Comparison of ENCODE assay signal across 23 cellular contexts in genomic region chr1:40926441-40926840, GRCh38. TPM values are rescaled to one million over a fixed set of nuclear protein-coding genes. Genes with fewer than 3 reads are reported as not detected.
DNase-seq lines count a peak whose midpoint lies in the region; ATAC-seq and TF ChIP-seq lines count a peak whose summit lies in the region.
"Had no signal": no experiment of that assay in that cellular context is flagged by ENCODE, and none has a peak within 500 bp of the region (broad histone marks: within the 10 kb centered on the region; RNA-seq: fewer than 3 reads in every experiment).

No MANE protein-coding gene starts in this region.

- no peaks in the 10 kb centered on the region for H3K9me3 Mint-ChIP-seq in MCF 10A (ENCODE audit: unreplicated experiment)
- no peaks in the 10 kb centered on the region for H3K9me3 Mint-ChIP-seq in activated T-cell treated with anti-CD3 and anti-CD28 coated beads, Interleukin-2, amount 50 U/mL, for 4 hours
- H3K9me3 Mint-ChIP-seq: memory B cell; naive B cell; T-helper 2 cell treated with Interferon-gamma antibody and Interleukin-4, amounts not matched to agents 5 μg/mL and 100 μg/mL, for 36 hours had no signal

- no peaks in the 10 kb centered on the region for H3K27me3 Mint-ChIP-seq in MCF 10A (ENCODE audit: insufficient read depth, unreplicated experiment)
- peaks cover 2% of the 10 kb centered on the region for H3K27me3 Mint-ChIP-seq in activated T-cell treated with anti-CD3 and anti-CD28 coated beads, Interleukin-2, amount 50 U/mL, for 4 hours (ENCODE audit: low read depth)

- ATAC-seq in activated T-cell treated with anti-CD3 and anti-CD28 coated beads, Interleukin-2, amount 50 U/mL, for 4 hours = no peak
- no peak for ATAC-seq in GM21619 (IDR thresholded peaks at IDR 0.05; ENCODE audit: unreplicated experiment)
- ATAC-seq in activated CD4-positive, CD25-positive, alpha-beta regulatory T cell treated with anti-CD3 and anti-CD28 coated beads, Interleukin-2, amount 50 U/mL, for 24 hours = no peak
- ATAC-seq: right cardiac atrium, upper lobe of right lung had no signal

- no peaks in the 10 kb centered on the region for H3K36me3 ChIP-seq in breast epithelium
- H3K36me3 ChIP-seq: adrenal gland, upper lobe of right lung had no signal

- TF ChIP-seq POLR2A in breast epithelium (IDR thresholded peaks at IDR 0.05) = no peak

- H3K4me3 Mint-ChIP-seq in MCF 10A (ENCODE audit: unreplicated experiment) = no peak overlapping the region
- no peak overlapping the region for H3K4me3 Mint-ChIP-seq in activated T-cell treated with anti-CD3 and anti-CD28 coated beads, Interleukin-2, amount 50 U/mL, for 4 hours
- H3K4me3 Mint-ChIP-seq: memory B cell; naive B cell; T-helper 2 cell treated with Interferon-gamma antibody and Interleukin-4, amounts not matched to agents 5 μg/mL and 100 μg/mL, for 36 hours had no signal

- H3K27me3 ChIP-seq in breast epithelium = no peaks in the 10 kb centered on the region
- H3K27me3 ChIP-seq: adrenal gland, upper lobe of right lung had no signal

- no peaks in the 10 kb centered on the region for H3K36me3 Mint-ChIP-seq in MCF 10A (ENCODE audit: insufficient read depth, unreplicated experiment)
- no peaks in the 10 kb centered on the region for H3K36me3 Mint-ChIP-seq in activated T-cell treated with anti-CD3 and anti-CD28 coated beads, Interleukin-2, amount 50 U/mL, for 4 hours (ENCODE audit: insufficient read depth)
- H3K36me3 Mint-ChIP-seq: memory B cell, naive B cell had no signal

- CTCF ChIA-PET in MCF 10A (lab: Yijun Ruan, JAX) = interaction anchor here (0.6 to 2.5 kb wide), 5 partner anchors 12 to 441 kb away, joined by 3 to 15 read pairs (median 3); no protein-coding TSS in a partner anchor

- DNase-seq in breast epithelium (ENCODE audit: low spot score in 2 of 2) (no peak), MCF 10A (ENCODE audit: unreplicated experiment) (no peak), SK-MEL-5 (ENCODE audit: low read depth, low spot score) (peak; percentile 36), fibroblast of villous mesenchyme (ENCODE audit: low read depth) (peak; percentile 54)
- no peak for DNase-seq in activated T-cell treated with anti-CD3 and anti-CD28 coated beads, Interleukin-2, amount 50 U/mL, for 4 hours
- DNase-seq in activated CD4-positive, CD25-positive, alpha-beta regulatory T cell treated with anti-CD3 and anti-CD28 coated beads, Interleukin-2, amount 50 U/mL, for 72 hours = no peak
- DNase-seq: activated CD4-positive, alpha-beta T cell treated with anti-CD3 and anti-CD28 coated beads, Interleukin-2, amount 50 U/mL, for 4 hours; activated CD8-positive, alpha-beta memory T cell treated with anti-CD3 and anti-CD28 coated beads, Interleukin-2, amount 50 U/mL, for 48 hours; activated gamma-delta T cell treated with Interleukin-2 at 50 U/mL for 16 hours; adrenal gland; Caco-2; naive B cell; NCI-H1092 treated with DMSO at 0.1 percent for 48 hours; NCI-H2029 treated with DMSO at 0.1 percent for 48 hours; NCI-H524; right cardiac atrium; stimulated activated CD4-positive, alpha-beta T cell treated with anti-CD3 and anti-CD28 coated beads, Interleukin-15, amount 100 ng/mL, for 24 hours; stimulated activated CD8-positive, alpha-beta memory T cell treated with anti-CD3 and anti-CD28 coated beads, Interleukin-4, amount 100 ng/mL, for 48 hours had no signal

- intact Hi-C loops in breast epithelium (cut with DNase I; ENCODE audit: low total_unique reads) = no loop called here
- intact Hi-C loops in MCF 10A (cut with micrococcal nuclease) = no loop called here

- H3K27ac Mint-ChIP-seq in MCF 10A (ENCODE audit: low read depth, unreplicated experiment) = no peak overlapping the region
- H3K27ac Mint-ChIP-seq: memory B cell; T-helper 2 cell treated with Interferon-gamma antibody and Interleukin-4, amounts not matched to agents 5 μg/mL and 100 μg/mL, for 36 hours had no signal

- H3K4me1 Mint-ChIP-seq in MCF 10A (ENCODE audit: insufficient read depth, unreplicated experiment) = no peaks in the 10 kb centered on the region
- H3K4me1 Mint-ChIP-seq in activated T-cell treated with anti-CD3 and anti-CD28 coated beads, Interleukin-2, amount 50 U/mL, for 4 hours (ENCODE audit: low read depth) = no peaks in the 10 kb centered on the region
- H3K4me1 Mint-ChIP-seq: memory B cell, naive B cell had no signal

- H3K9me3 ChIP-seq in breast epithelium = no peaks in the 10 kb centered on the region
- H3K9me3 ChIP-seq: adrenal gland, Caco-2, upper lobe of right lung had no signal

- H3K4me3 ChIP-seq in breast epithelium (no peak overlapping the region), fibroblast of villous mesenchyme (ENCODE audit: low read depth, low read length) (no peak overlapping the region)
- H3K4me3 ChIP-seq: adrenal gland, upper lobe of right lung had no signal

- POLR2A ChIA-PET in MCF 10A (lab: Yijun Ruan, JAX) = interaction anchor here (0.9 kb wide), 1 partner anchor 51 kb away, joined by 3 read pairs; no protein-coding TSS in a partner anchor

- no TSS peak for BruUV-seq in MCF 10A (replicated peaks; lab: Mats Ljungman, UMichigan)

- H3K4me1 ChIP-seq in breast epithelium = no peaks in the 10 kb centered on the region
- H3K4me1 ChIP-seq: adrenal gland, Caco-2, upper lobe of right lung had no signal

- peak overlapping the region; percentile 71 to 73 for H3K27ac ChIP-seq in breast epithelium
- H3K27ac ChIP-seq: adrenal gland, upper lobe of right lung had no signal

- TF ChIP-seq CTCF in breast epithelium (IDR thresholded peaks at IDR 0.05) = no peak
- TF ChIP-seq CTCF in MCF 10A (IDR thresholded peaks at IDR 0.05; ENCODE audit: unreplicated experiment) = no peak
- no peak for TF ChIP-seq CTCF in fibroblast of villous mesenchyme (IDR thresholded peaks at IDR 0.05; ENCODE audit: insufficient read depth, low read depth, low read length)

- in situ Hi-C loops in SK-MEL-5 (cut with HindIII; ENCODE audit: low pct_unique_long_range_greater_than_20kb, low sequenced_read_pairs) = no loop called here

RNA-seq across cellular contexts. Expression of gene CTPS1, which starts 53.1 kb away (rescaled TPM):
- 10 to 100 TPM; 13.1 to 20.0 (median 13.2) TPM for total RNA-seq in breast epithelium
- 54.1 and 69.9 TPM in 2 replicates for total RNA-seq in MCF 10A (2022)
- 19.2 and 23.0 TPM in 2 replicates for total RNA-seq in SK-MEL-5 (2014; rRNA removed; shearing (Covaris generic))
- 39.8 and 50.5 TPM in 2 replicates for polyA plus RNA-seq in SK-MEL-5 (2015; cell fraction: cytosol; rRNA removed)
- polyA plus RNA-seq in SK-MEL-5 (2015; cell fraction: nucleus; rRNA removed) = 118 TPM in 2 replicates
- 42.3 and 48.0 TPM in 2 replicates for total RNA-seq in fibroblast of villous mesenchyme
- 100 to 1,000 TPM; 194 to 214 (median 194) TPM for total RNA-seq in activated T-cell treated with anti-CD3 and anti-CD28 coated beads, Interleukin-2, amount 50 U/mL, for 4 hours

Comparison
In these comparisons a context has a peak if more than half of its experiments do, and no peak if none do; other contexts are left out.
1. DNase-seq: peak in SK-MEL-5 (single experiment) and fibroblast of villous mesenchyme (single experiment); none in breast epithelium (0 of 2), MCF 10A (single experiment), activated T-cell treated with anti-CD3 and anti-CD28 coated beads, Interleukin-2, amount 50 U/mL, for 4 hours (single experiment) and activated CD4-positive, CD25-positive, alpha-beta regulatory T cell treated with anti-CD3 and anti-CD28 coated beads, Interleukin-2, amount 50 U/mL, for 72 hours (single experiment).